In the genomic region with DNA sequence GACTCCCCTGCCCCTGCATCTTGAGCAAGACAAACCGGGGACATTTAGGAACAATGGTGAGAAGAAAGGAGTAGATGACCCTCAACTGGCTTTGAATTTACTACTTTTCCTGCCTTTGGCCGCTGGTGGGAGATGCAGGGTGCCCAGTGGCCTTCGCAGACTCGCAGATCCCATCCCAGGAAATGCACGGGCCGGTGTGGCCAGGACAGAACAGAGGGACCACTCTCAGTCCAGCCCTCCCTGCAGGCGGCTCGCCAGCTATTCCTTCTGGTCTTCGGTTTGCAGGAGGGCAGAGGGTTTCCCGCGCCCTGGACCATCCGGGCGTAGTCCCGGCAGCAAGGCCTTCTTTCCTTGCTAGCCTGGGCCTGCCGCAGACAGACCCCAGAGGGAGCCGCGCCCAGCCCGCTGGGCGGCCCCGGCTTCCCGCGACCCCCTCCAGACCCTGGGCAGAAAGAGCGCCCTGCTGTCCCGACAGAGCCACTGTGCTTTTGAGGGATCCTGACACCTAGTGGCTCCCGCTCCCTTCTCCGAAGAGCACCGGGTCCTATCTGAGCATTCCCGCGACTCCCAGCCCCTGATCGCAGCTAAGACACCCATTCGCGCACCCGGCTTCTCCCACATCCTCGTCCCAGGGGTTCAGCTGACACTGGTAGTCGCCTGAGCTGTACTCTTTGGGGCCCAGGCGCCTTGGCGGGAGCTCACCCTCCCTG, we compare ENCODE assay signal across 8 cellular contexts. TPM values are rescaled to one million over a fixed set of nuclear protein-coding genes. Genes with fewer than 3 reads are reported as not detected.
DNase-seq lines count a peak whose midpoint lies in the region; ATAC-seq and TF ChIP-seq lines count a peak whose summit lies in the region.

No MANE protein-coding gene starts in this region.

- TF ChIP-seq POLR2A in vagina (IDR thresholded peaks at IDR 0.05): no peak

- intact Hi-C loops in CD4-positive, alpha-beta memory T cell (cut with micrococcal nuclease): loop anchor here (1.0 kb wide), 1 partner anchor 20 kb away; a partner anchor contains a TSS
- intact Hi-C loops in vagina (cut with DNase I): no loop called here

- H3K4me1 Mint-ChIP-seq in CD4-positive, alpha-beta memory T cell: peaks cover 14 to 32% (median 22%) of the 10 kb centered on the region in 4 donors
- peaks cover 8% of the 10 kb centered on the region for H3K4me1 Mint-ChIP-seq in mesothelial cell of epicardium

- ATAC-seq in HG03439 (IDR thresholded peaks at IDR 0.05; ENCODE audit: unreplicated experiment): no peak

- H3K9me3 ChIP-seq in CD4-positive, alpha-beta memory T cell (ENCODE audit: control insufficient read depth in 1 of 2, low read length in 2 of 2): no peaks in the 10 kb centered on the region
- H3K9me3 ChIP-seq in vagina: no peaks in the 10 kb centered on the region

- peak overlapping the region in 4 of 7 donors; percentile 70 to 84 (median 76) for H3K27ac Mint-ChIP-seq in CD4-positive, alpha-beta memory T cell
- peak overlapping the region; percentile 53 for H3K27ac Mint-ChIP-seq in mesothelial cell of epicardium

- no peak overlapping the region for H3K27ac ChIP-seq in CD4-positive, alpha-beta memory T cell (ENCODE audit: low read depth, low read length)
- H3K27ac ChIP-seq in coronary artery (no peak overlapping the region), vagina (peak overlapping the region; percentile 52)

- POLR2A ChIA-PET in CD4-positive, alpha-beta memory T cell (lab: Charles Lee; ENCODE audit: partially characterized antibody): interaction anchor here (2.8 kb wide), 1 partner anchor 20 kb away, joined by 19 read pairs; a partner anchor contains a TSS

- CTCF ChIA-PET in CD4-positive, alpha-beta memory T cell (lab: Charles Lee; ENCODE audit: partially characterized antibody): interaction anchor here (0.8 to 2.8 kb wide), 3 partner anchors 10 to 33 kb away, joined by 4 to 15 read pairs (median 11); no protein-coding TSS in a partner anchor

- peak overlapping the region in 1 of 2 donors; percentile 41 for H3K4me3 ChIP-seq in CD4-positive, alpha-beta memory T cell (ENCODE audit: low read length in 2 of 2)
- H3K4me3 ChIP-seq in coronary artery (peak overlapping the region; percentile 85), vagina (peak overlapping the region; percentile 57 to 74)

- TF ChIP-seq CTCF in coronary artery (IDR thresholded peaks at IDR 0.05) (no peak), mesothelial cell of epicardium (IDR thresholded peaks at IDR 0.05; ENCODE audit: unreplicated experiment) (no peak), vagina (IDR thresholded peaks at IDR 0.05) (peak in 1 of 3 experiments; percentile 7)

- peak in 2 of 5 donors; percentile 10 for DNase-seq in CD4-positive, alpha-beta memory T cell
- peak; percentile 31 for DNase-seq in NCI-H128 (lab: John Stamatoyannopoulos, UW; ENCODE audit: unreplicated experiment)
- no peak for DNase-seq in coronary artery (ENCODE audit: low spot score)
- peak in 1 of 2 experiments; percentile 66 for DNase-seq in mesothelial cell of epicardium (ENCODE audit: low spot score in 2 of 2, unreplicated experiment in 2 of 2)
- no peak for DNase-seq in vagina (ENCODE audit: extremely low spot score in 2 of 2)
- DNase-seq in NCI-H1436 (lab: John Stamatoyannopoulos, UW): no peak
- no peak for DNase-seq in SKM-1 treated with dmso at 0.1 percent for 144 hours (lab: John Stamatoyannopoulos, UW; ENCODE audit: unreplicated experiment)

- H3K36me3 Mint-ChIP-seq in CD4-positive, alpha-beta memory T cell: no peaks in the 10 kb centered on the region
- peaks cover 3% of the 10 kb centered on the region for H3K36me3 Mint-ChIP-seq in mesothelial cell of epicardium

- H3K4me1 ChIP-seq in CD4-positive, alpha-beta memory T cell (ENCODE audit: insufficient read depth, low read length): peaks cover 26% of the 10 kb centered on the region
- peaks cover 20% of the 10 kb centered on the region for H3K4me1 ChIP-seq in vagina

- H3K27me3 ChIP-seq in CD4-positive, alpha-beta memory T cell (ENCODE audit: insufficient read depth, low read length): peaks cover 15% of the 10 kb centered on the region
- H3K27me3 ChIP-seq in vagina: no peaks in the 10 kb centered on the region

- H3K36me3 ChIP-seq in CD4-positive, alpha-beta memory T cell (ENCODE audit: insufficient read depth, low read length): no peaks in the 10 kb centered on the region
- H3K36me3 ChIP-seq in vagina: no peaks in the 10 kb centered on the region

- H3K4me3 Mint-ChIP-seq in CD4-positive, alpha-beta memory T cell: peak overlapping the region; percentile 78 to 90 (median 85)
- peak overlapping the region; percentile 81 for H3K4me3 Mint-ChIP-seq in mesothelial cell of epicardium

- no peaks in the 10 kb centered on the region for H3K9me3 Mint-ChIP-seq in CD4-positive, alpha-beta memory T cell
- H3K9me3 Mint-ChIP-seq in mesothelial cell of epicardium: peaks cover 4% of the 10 kb centered on the region

- peaks cover 17% of the 10 kb centered on the region in 2 donors for H3K27me3 Mint-ChIP-seq in CD4-positive, alpha-beta memory T cell
- H3K27me3 Mint-ChIP-seq in mesothelial cell of epicardium (ENCODE audit: low read depth): peaks cover 37% of the 10 kb centered on the region

RNA-seq across cellular contexts. Expression of a gene that starts 1.2 kb away (rescaled TPM):
- total RNA-seq in CD4-positive, alpha-beta memory T cell: not detected
- not detected for polyA plus RNA-seq in CD4-positive, alpha-beta memory T cell
- total RNA-seq in mesothelial cell of epicardium (0.35 to 1.3 TPM (median 0.85 TPM) in 3 replicates), vagina (2.5 TPM)

RNA-seq across cellular contexts. Expression of a gene that starts 19.1 kb away (rescaled TPM):
- total RNA-seq in CD4-positive, alpha-beta memory T cell: 10 to 100 TPM; 11.3 to 14.0 TPM
- polyA plus RNA-seq in CD4-positive, alpha-beta memory T cell: 10 to 100 TPM; 11.1 to 17.6 TPM
- total RNA-seq in mesothelial cell of epicardium: 9.4 to 10.6 TPM (median 10.3 TPM) in 3 replicates
- total RNA-seq in vagina: 14.7 TPM

RNA-seq across cellular contexts. Expression of a gene that starts 19.3 kb away (rescaled TPM):
- 100 to 1,000 TPM in 1 of 2 experiments, 10 to 100 TPM in 1; 97.1 to 107 TPM for total RNA-seq in CD4-positive, alpha-beta memory T cell
- polyA plus RNA-seq in CD4-positive, alpha-beta memory T cell: 100 to 1,000 TPM in 1 of 2 donors, 10 to 100 TPM in 1; 50.9 to 117 TPM
- total RNA-seq in mesothelial cell of epicardium (40.5 to 44.1 TPM (median 40.7 TPM) in 3 replicates), vagina (33.1 TPM)
